Comparison of ENCODE assay signal across 20 cellular contexts in the genomic region with DNA sequence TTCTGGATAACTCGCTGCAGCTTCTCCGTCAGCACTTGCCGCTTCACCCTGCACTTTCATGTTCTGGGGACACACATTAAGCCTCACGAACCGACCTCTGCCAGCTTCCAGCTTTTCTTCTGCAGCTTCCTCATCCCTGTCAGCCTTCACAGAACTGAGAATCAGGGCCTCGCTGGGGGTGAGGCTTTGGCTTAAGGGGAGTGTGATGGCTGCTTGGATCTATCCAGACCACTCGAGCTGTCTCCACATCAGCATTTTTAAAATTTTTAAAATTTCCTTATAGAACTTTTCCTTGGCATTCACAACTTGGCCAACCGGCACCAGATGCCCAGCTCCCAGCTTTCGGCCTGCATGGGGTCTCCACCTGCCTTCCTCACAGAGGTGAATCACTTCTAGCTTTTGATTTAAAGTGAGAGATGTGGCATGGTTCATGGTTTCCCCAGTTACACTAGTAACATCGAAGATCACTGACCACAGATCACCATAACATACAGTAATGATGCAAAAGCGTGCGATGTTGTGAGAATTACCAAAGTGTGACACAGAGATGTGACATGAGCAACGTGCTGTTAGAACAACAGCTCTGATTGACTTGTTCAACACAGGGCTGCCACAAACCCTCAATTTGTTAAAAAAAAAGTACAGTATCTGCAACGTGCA.
"Had no signal": no experiment of that assay in that cellular context is flagged by ENCODE, and none has a peak within 500 bp of the region (broad histone marks: within the 10 kb centered on the region; RNA-seq: fewer than 3 reads in every experiment).

No MANE protein-coding gene starts in this region.

- ATAC-seq: effector memory CD8-positive, alpha-beta T cell; heart right ventricle; left lung; lower lobe of right lung; psoas muscle; right lobe of liver; stimulated activated memory B cell treated with anti-CD40 and anti-IgM and Interleukin-4, amounts not matched to agents 10 μg/mL and 1 μg/mL and 100 μg/mL, for 72 hours had no signal

- FAIRE-seq: endothelial cell of umbilical vein, keratinocyte had no signal

- H3K4me1 Mint-ChIP-seq: nephron; stimulated activated memory B cell treated with anti-CD40 and anti-IgM and Interleukin-4, amounts not matched to agents 10 μg/mL and 1 μg/mL and 100 μg/mL, for 72 hours had no signal

- H3K4me3 ChIP-seq: heart right ventricle, left lung, lower lobe of right lung, psoas muscle, right lobe of liver, tibial artery had no signal

- H3K9me3 ChIP-seq: left lung, lower lobe of right lung, psoas muscle, right lobe of liver had no signal

- H3K27me3 Mint-ChIP-seq: stimulated activated naive CD8-positive, alpha-beta T cell treated with anti-CD3 and anti-CD28 coated beads, Interleukin-15, Interleukin-2, amounts not matched to agents 100 ng/mL and 50 ng/mL, for 24 hours had no signal

- H3K27ac Mint-ChIP-seq: effector memory CD8-positive, alpha-beta T cell; nephron; stimulated activated memory B cell treated with anti-CD40 and anti-IgM and Interleukin-4, amounts not matched to agents 10 μg/mL and 1 μg/mL and 100 μg/mL, for 72 hours; stimulated activated naive CD8-positive, alpha-beta T cell treated with anti-CD3 and anti-CD28 coated beads, Interleukin-15, Interleukin-2, amounts not matched to agents 100 ng/mL and 50 ng/mL, for 24 hours had no signal

- H3K36me3 Mint-ChIP-seq: naive B cell; stimulated activated memory B cell treated with anti-CD40 and anti-IgM and Interleukin-4, amounts not matched to agents 10 μg/mL and 1 μg/mL and 100 μg/mL, for 72 hours had no signal

- H3K4me3 Mint-ChIP-seq: effector memory CD8-positive, alpha-beta T cell; naive B cell; nephron; stimulated activated memory B cell treated with anti-CD40 and anti-IgM and Interleukin-4, amounts not matched to agents 10 μg/mL and 1 μg/mL and 100 μg/mL, for 72 hours; stimulated activated naive CD8-positive, alpha-beta T cell treated with anti-CD3 and anti-CD28 coated beads, Interleukin-15, Interleukin-2, amounts not matched to agents 100 ng/mL and 50 ng/mL, for 24 hours had no signal

- DNase-seq: effector memory CD8-positive, alpha-beta T cell; erythroblast; foreskin melanocyte; heart right ventricle; hypothalamus; lower lobe of right lung; mesenchymal stem cell; naive B cell; occipital lobe; psoas muscle; retina; stimulated activated CD4-positive, alpha-beta T cell treated with anti-CD3 and anti-CD28 coated beads, Interleukin-4, amount 100 ng/mL, for 1 hour had no signal

- H3K27me3 ChIP-seq: heart right ventricle, left lung, right lobe of liver had no signal

- H3K36me3 ChIP-seq: heart right ventricle, left lung, lower lobe of right lung, right lobe of liver, tibial artery had no signal

- H3K27ac ChIP-seq: heart right ventricle, left lung, lower lobe of right lung, psoas muscle, right lobe of liver, tibial artery had no signal

- H3K4me1 ChIP-seq: right lobe of liver had no signal
